In genomic region chr3:71175722-71176365, GRCh38 we compare ENCODE assay signal across 14 cellular contexts.
DNase-seq lines count a peak whose midpoint lies in the region; ATAC-seq, FAIRE-seq and TF ChIP-seq lines count a peak whose summit lies in the region.
"Had no signal": no experiment of that assay in that cellular context is flagged by ENCODE, and none has a peak within 500 bp of the region (broad histone marks: within the 10 kb centered on the region; RNA-seq: fewer than 3 reads in every experiment).

No MANE protein-coding gene starts in this region.

- no peaks in the 10 kb centered on the region for H3K9me3 ChIP-seq in CD4-positive, alpha-beta T cell (ENCODE audit: control insufficient read depth, low read length)
- H3K9me3 ChIP-seq in body of pancreas (no peaks in the 10 kb centered on the region), pancreas (no peaks in the 10 kb centered on the region), psoas muscle (no peaks in the 10 kb centered on the region)

- POLR2A ChIA-PET in CD4-positive, alpha-beta T cell (lab: Charles Lee): no interaction called here
- POLR2A ChIA-PET in activated CD4-positive, alpha-beta T cell treated with anti-CD3 and anti-CD28 coated beads for 36 hours (lab: Charles Lee): no interaction called here

- peaks cover 46% of the 10 kb centered on the region for H3K4me1 Mint-ChIP-seq in CD4-positive, alpha-beta T cell (ENCODE audit: low read depth)
- peaks cover 43% of the 10 kb centered on the region for H3K4me1 Mint-ChIP-seq in activated CD4-positive, alpha-beta T cell treated with anti-CD3 and anti-CD28 coated beads for 36 hours

- no peak for FAIRE-seq in pancreas (lab: Jason Lieb, UNC)
- FAIRE-seq: H54 had no signal

- CTCF ChIA-PET in CD4-positive, alpha-beta T cell (lab: Charles Lee): no interaction called here
- CTCF ChIA-PET in activated CD4-positive, alpha-beta T cell treated with anti-CD3 and anti-CD28 coated beads for 36 hours (lab: Charles Lee): interaction anchor here (1.1 kb wide), 2 partner anchors 9 to 413 kb away, joined by 3 to 4 read pairs; no protein-coding TSS in a partner anchor

- no peaks in the 10 kb centered on the region for H3K27me3 Mint-ChIP-seq in CD4-positive, alpha-beta T cell
- no peaks in the 10 kb centered on the region for H3K27me3 Mint-ChIP-seq in activated CD4-positive, alpha-beta T cell treated with anti-CD3 and anti-CD28 coated beads for 36 hours

- H3K36me3 ChIP-seq in body of pancreas (replicated peaks in 1 of 2; ENCODE audit: insufficient read depth in 1 of 2, low read depth in 2 of 2) (no peaks in the 10 kb centered on the region), pancreas (no peaks in the 10 kb centered on the region), psoas muscle (ENCODE audit: insufficient read depth in 1 of 2, low read depth in 1 of 2) (no peaks in the 10 kb centered on the region)

- no peak for TF ChIP-seq CTCF in CD4-positive, alpha-beta T cell (IDR thresholded peaks at IDR 0.05)
- TF ChIP-seq CTCF in body of pancreas (IDR thresholded peaks at IDR 0.05) (no peak), pancreas (IDR thresholded peaks at IDR 0.05) (no peak), psoas muscle (IDR thresholded peaks at IDR 0.05) (no peak)

- 16 to 31% methylated on average over 4 of the region's 4 CpGs for WGBS in body of pancreas, 2 donors
- 16 to 20% methylated on average over 4 of the region's 4 CpGs for WGBS in pancreas, 2 donors
- WGBS in psoas muscle, 3 donors: 88 to 90% (median 90%) methylated on average over 4 of the region's 4 CpGs

- no peaks in the 10 kb centered on the region for H3K27me3 ChIP-seq in CD4-positive, alpha-beta T cell (ENCODE audit: control insufficient read depth, insufficient read depth, low read length)
- H3K27me3 ChIP-seq in body of pancreas (no peaks in the 10 kb centered on the region), pancreas (no peaks in the 10 kb centered on the region), psoas muscle (ENCODE audit: insufficient read depth in 3 of 3, low read length in 2 of 3) (no peaks in the 10 kb centered on the region)

- no peak for TF ChIP-seq POLR2A in body of pancreas (IDR thresholded peaks at IDR 0.05)

- peaks cover 82% of the 10 kb centered on the region for H3K36me3 Mint-ChIP-seq in CD4-positive, alpha-beta T cell (ENCODE audit: low read depth)
- peaks cover 36% of the 10 kb centered on the region for H3K36me3 Mint-ChIP-seq in activated CD4-positive, alpha-beta T cell treated with anti-CD3 and anti-CD28 coated beads for 36 hours (ENCODE audit: low read depth)

- H3K4me3 Mint-ChIP-seq in CD4-positive, alpha-beta T cell: no peak overlapping the region
- no peak overlapping the region for H3K4me3 Mint-ChIP-seq in activated CD4-positive, alpha-beta T cell treated with anti-CD3 and anti-CD28 coated beads for 36 hours
- H3K4me3 Mint-ChIP-seq: CD14-positive monocyte had no signal

- no peak for ATAC-seq in CD4-positive, alpha-beta T cell (ENCODE audit: poor library complexity)
- peak; percentile 45 for ATAC-seq in body of pancreas
- ATAC-seq in pancreas: peak; percentile 17 to 63 (median 50)
- no peak for ATAC-seq in psoas muscle
- no peak for ATAC-seq in activated CD4-positive, alpha-beta T cell treated with anti-CD3 and anti-CD28 coated beads for 36 hours

- H3K9me3 Mint-ChIP-seq in CD4-positive, alpha-beta T cell: no peaks in the 10 kb centered on the region
- no peaks in the 10 kb centered on the region for H3K9me3 Mint-ChIP-seq in activated CD4-positive, alpha-beta T cell treated with anti-CD3 and anti-CD28 coated beads for 36 hours (ENCODE audit: low read depth)
- H3K9me3 Mint-ChIP-seq: CD14-positive monocyte had no signal

- no peak overlapping the region for H3K27ac ChIP-seq in CD4-positive, alpha-beta T cell (ENCODE audit: low read depth, low read length)
- H3K27ac ChIP-seq in body of pancreas (peak overlapping the region; percentile 52 to 63 (median 54)), pancreas (peak overlapping the region in 3 of 4 donors; percentile 15 to 68 (median 40)), psoas muscle (no peak overlapping the region)

- no peak for DNase-seq in CD4-positive, alpha-beta T cell
- peak; percentile 8 for DNase-seq in NCI-H748 treated with DMSO at 0.1 percent for 48 hours (lab: John Stamatoyannopoulos, UW)
- DNase-seq in body of pancreas: no peak
- no peak for DNase-seq in pancreas
- no peak for DNase-seq in psoas muscle
- no peak for DNase-seq in activated CD4-positive, alpha-beta T cell treated with anti-CD3 and anti-CD28 coated beads for 36 hours
- DNase-seq in ecto neural progenitor cell (ENCODE audit: low spot score): no peak
- no peak for DNase-seq in DMS 273 (lab: John Stamatoyannopoulos, UW; ENCODE audit: unreplicated experiment)
- DNase-seq: KG1, NCI-H1092, NCI-H187 treated with DMSO at 0.1 percent for 48 hours, NCI-H446 had no signal

- H3K27ac Mint-ChIP-seq in CD4-positive, alpha-beta T cell: peak overlapping the region; percentile 49
- no peak overlapping the region for H3K27ac Mint-ChIP-seq in activated CD4-positive, alpha-beta T cell treated with anti-CD3 and anti-CD28 coated beads for 36 hours

- intact Hi-C loops in CD4-positive, alpha-beta T cell (cut with DNase I, micrococcal nuclease): no loop called here
- intact Hi-C loops in body of pancreas (cut with DNase I): no loop called here
- intact Hi-C loops in pancreas (cut with DNase I): no loop called here
- intact Hi-C loops in psoas muscle (cut with DNase I): no loop called here
- intact Hi-C loops in activated CD4-positive, alpha-beta T cell treated with anti-CD3 and anti-CD28 coated beads for 36 hours (cut with DNase I, micrococcal nuclease): no loop called here

- H3K4me3 ChIP-seq in body of pancreas (no peak overlapping the region), pancreas (no peak overlapping the region), psoas muscle (no peak overlapping the region)

- H3K4me1 ChIP-seq in body of pancreas: peaks cover 23% of the 10 kb centered on the region
- peaks cover 4 to 12% (median 7%) of the 10 kb centered on the region in 3 donors for H3K4me1 ChIP-seq in pancreas
- peaks cover 5% of the 10 kb centered on the region for H3K4me1 ChIP-seq in psoas muscle

Comparison
In these comparisons a context has a peak if more than half of its experiments do, and no peak if none do; other contexts are left out.
1. ATAC-seq: peak in body of pancreas (single experiment) and pancreas (4 of 4); none in CD4-positive, alpha-beta T cell (single experiment), psoas muscle (0 of 4) and activated CD4-positive, alpha-beta T cell treated with anti-CD3 and anti-CD28 coated beads for 36 hours (single experiment).
2. H3K27ac ChIP-seq: peak in body of pancreas (4 of 4) and pancreas (3 of 4); none in CD4-positive, alpha-beta T cell (single experiment) and psoas muscle (single experiment).